Comparison of ENCODE assay signal across 18 cellular contexts in the genomic region with DNA sequence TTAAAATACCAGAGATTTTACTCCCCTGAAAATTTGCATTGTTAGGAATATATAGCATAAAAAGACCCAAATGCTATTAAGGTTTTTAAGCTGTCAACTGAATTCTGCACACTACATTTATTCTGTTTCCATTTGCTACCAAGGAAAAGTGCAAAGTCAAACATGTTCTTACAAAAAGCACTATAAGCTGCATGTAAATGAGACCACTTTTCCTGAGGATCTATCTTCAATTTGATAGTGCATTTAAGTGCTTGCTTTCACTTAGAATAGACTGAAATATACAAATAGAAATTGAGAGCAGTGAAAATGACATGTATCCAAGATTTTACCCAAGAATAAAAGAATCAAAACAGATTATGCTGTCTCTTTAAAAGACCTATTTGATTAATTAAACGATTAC.
DNase-seq lines count a peak whose midpoint lies in the region; ATAC-seq and TF ChIP-seq lines count a peak whose summit lies in the region.
"Had no signal": no experiment of that assay in that cellular context is flagged by ENCODE, and none has a peak within 500 bp of the region (broad histone marks: within the 10 kb centered on the region; RNA-seq: fewer than 3 reads in every experiment).

No MANE protein-coding gene starts in this region.

- ATAC-seq in HG03196 (IDR thresholded peaks at IDR 0.05; ENCODE audit: unreplicated experiment), result no peak
- ATAC-seq: GM23338, HCT116, K562 had no signal

- H3K9me3 ChIP-seq in SK-N-MC (ENCODE audit: low read depth, low read length) (no peaks in the 10 kb centered on the region), smooth muscle cell (replicated peaks; ENCODE audit: low read depth) (no peaks in the 10 kb centered on the region), colonic mucosa (no peaks in the 10 kb centered on the region)
- H3K9me3 ChIP-seq: Caco-2 had no signal

- H3K4me2 ChIP-seq in smooth muscle cell, result peak overlapping the region; percentile 62
- H3K4me2 ChIP-seq: GM23338 had no signal

- peaks cover 8% of the 10 kb centered on the region; the same call in 1 of the 2 replicates for H3K36me3 Mint-ChIP-seq in HFFc6 (ENCODE audit: low read depth)

- H3K27me3 ChIP-seq in smooth muscle cell (ENCODE audit: low read depth), result no peaks in the 10 kb centered on the region
- H3K27me3 ChIP-seq in colonic mucosa, result no peaks in the 10 kb centered on the region

- H3F3A ChIP-seq in smooth muscle cell (ENCODE audit: low read depth), result peaks cover 18% of the 10 kb centered on the region

- H3K27ac ChIP-seq in SK-N-MC (peak overlapping the region; percentile 95), smooth muscle cell (ENCODE audit: low read depth) (peak overlapping the region; percentile 88), colonic mucosa (no peak overlapping the region)
- H3K27ac ChIP-seq: C4-2B, HL-60 had no signal

- intact Hi-C loops in colonic mucosa (cut with DNase I), result no loop called here

- H3K27me3 Mint-ChIP-seq in HFFc6 (ENCODE audit: insufficient read depth), result peaks cover 1% of the 10 kb centered on the region
- H3K27me3 Mint-ChIP-seq: CD4-positive, alpha-beta T cell had no signal

- H3K79me2 ChIP-seq in smooth muscle cell (ENCODE audit: low read depth), result no peaks in the 10 kb centered on the region

- H3K4me1 Mint-ChIP-seq in HFFc6 (ENCODE audit: low read depth), result peaks cover 83% of the 10 kb centered on the region

- DNase-seq in DMS114 treated with DMSO at 0.1 percent for 48 hours (lab: John Stamatoyannopoulos, UW; ENCODE audit: unreplicated experiment) (peak; percentile 71), HFFc6 (no peak), SK-N-MC (ENCODE audit: low read depth, low spot score) (no peak), smooth muscle cell (lab: John Stamatoyannopoulos, UW; ENCODE audit: unreplicated experiment) (no peak), colonic mucosa (no peak), NCI-H69 (lab: John Stamatoyannopoulos, UW) (no peak)
- DNase-seq: AML-193; Caco-2; CD4-positive, alpha-beta T cell; DMS153; DMS79; GDM1 had no signal

- H3K36me3 ChIP-seq in SK-N-MC (ENCODE audit: insufficient read depth, low read length) (no peaks in the 10 kb centered on the region), smooth muscle cell (ENCODE audit: low read depth) (no peaks in the 10 kb centered on the region), colonic mucosa (no peaks in the 10 kb centered on the region)

- H3K27ac Mint-ChIP-seq in HFFc6, result peak overlapping the region; percentile 57
- H3K27ac Mint-ChIP-seq: CD4-positive, alpha-beta T cell; GM23338 had no signal

- H3K4me1 ChIP-seq in smooth muscle cell (ENCODE audit: low read depth), result peaks cover 39% of the 10 kb centered on the region
- no peaks in the 10 kb centered on the region for H3K4me1 ChIP-seq in colonic mucosa

- TF ChIP-seq CTCF in HFFc6 (IDR thresholded peaks at IDR 0.05) (no peak), smooth muscle cell (IDR thresholded peaks at IDR 0.05; ENCODE audit: borderline replicate concordance, insufficient read depth, poor library complexity, severe bottlenecking) (no peak), colonic mucosa (IDR thresholded peaks at IDR 0.05) (no peak)

- H3K4me3 ChIP-seq in SK-N-MC (peak overlapping the region; percentile 58), smooth muscle cell (no peak overlapping the region), colonic mucosa (no peak overlapping the region)
- H3K4me3 ChIP-seq: GM23338, K562 had no signal

- H3K9me3 Mint-ChIP-seq in HFFc6, result no peaks in the 10 kb centered on the region; the same call in 1 of the 2 replicates
- H3K9me3 Mint-ChIP-seq: GM23338 had no signal

- 97% methylated on average over 1 of the region's 1 CpG for WGBS in smooth muscle cell (ENCODE audit: low lambda C conversion rate)

- H2AFZ ChIP-seq in smooth muscle cell (ENCODE audit: low read depth), result peak overlapping the region; percentile 79
- H2AFZ ChIP-seq: GM23338 had no signal

- peak overlapping the region; percentile 57; the same call in 1 of the 2 replicates for H3K4me3 Mint-ChIP-seq in HFFc6
- H3K4me3 Mint-ChIP-seq: CD4-positive, alpha-beta T cell; GM23338 had no signal

- H4K20me1 ChIP-seq in smooth muscle cell (ENCODE audit: low read depth), result no peaks in the 10 kb centered on the region

- H3K9ac ChIP-seq in SK-N-MC (ENCODE audit: insufficient read length) (peak overlapping the region; percentile 57), smooth muscle cell (ENCODE audit: low read depth) (no peak overlapping the region), colonic mucosa (ENCODE audit: low read depth in 2 of 2, low read length in 2 of 2) (no peak overlapping the region)
